In genomic region chr5:95928724-95929253, GRCh38 we compare ENCODE assay signal across 17 cellular contexts. TPM values are rescaled to one million over a fixed set of nuclear protein-coding genes. Genes with fewer than 3 reads are reported as not detected.
DNase-seq lines count a peak whose midpoint lies in the region; TF ChIP-seq lines count a peak whose summit lies in the region.
"Had no signal": no experiment of that assay in that cellular context is flagged by ENCODE, and none has a peak within 500 bp of the region (broad histone marks: within the 10 kb centered on the region; RNA-seq: fewer than 3 reads in every experiment).

No MANE protein-coding gene starts in this region.

- H3K4me1 Mint-ChIP-seq in activated CD4-positive, alpha-beta T cell treated with anti-CD3 and anti-CD28 coated beads, Interleukin-2, amount 10 ng/mL, durations not matched to agents 24 days and 14 days = peaks cover 56% of the 10 kb centered on the region
- H3K4me1 Mint-ChIP-seq in activated T-helper 2 cell treated with anti-CD3 and anti-CD28 coated beads, Interferon-gamma antibody, Interleukin-2, Interleukin-4, amounts not matched to agents 10 μg/mL and 5 μg/mL and 100 μg/mL, durations not matched to agents 14 hours and 24 hours and 36 hours (ENCODE audit: low read depth) = peaks cover 60% of the 10 kb centered on the region
- H3K4me1 Mint-ChIP-seq in nephron progenitor cell = peaks cover 66% of the 10 kb centered on the region

- CTCF ChIA-PET in HEK293 (lab: Yijun Ruan, JAX) = no interaction called here

- DNase-seq in activated CD4-positive, alpha-beta T cell treated with anti-CD3 and anti-CD28 coated beads, Interleukin-2, amount 10 ng/mL, durations not matched to agents 24 days and 14 days = peak; percentile 54
- no peak for DNase-seq in activated CD4-positive, alpha-beta T cell treated with anti-CD3 and anti-CD28 coated beads, Interleukin-2, amount 50 U/mL, for 4 hours
- DNase-seq in activated T-helper 2 cell treated with anti-CD3 and anti-CD28 coated beads, Interferon-gamma antibody, Interleukin-2, Interleukin-4, amounts not matched to agents 10 μg/mL and 5 μg/mL and 100 μg/mL, durations not matched to agents 14 hours and 24 hours and 36 hours (ENCODE audit: low spot score) = no peak
- DNase-seq in nephron progenitor cell = no peak
- DNase-seq in inferior parietal cortex (ENCODE audit: extremely low spot score) = no peak
- DNase-seq in GF-D8 (lab: John Stamatoyannopoulos, UW) = no peak
- no peak for DNase-seq in retina
- DNase-seq: CD8-positive, alpha-beta memory T cell; colonic mucosa; heart left ventricle; mesenchymal stem cell; NCI-H1930; NCI-H510A treated with DMSO at 0.1 percent for 48 hours; nucleus accumbens; stimulated activated CD4-positive, alpha-beta T cell treated with anti-CD3 and anti-CD28 coated beads, Interleukin-4, amount 100 ng/mL, for 1 hour; upper lobe of left lung had no signal

- H3K9me3 ChIP-seq in HEK293 (ENCODE audit: control insufficient read depth, insufficient read depth, low read depth, low read length) = no peaks in the 10 kb centered on the region
- H3K9me3 ChIP-seq: colonic mucosa, heart left ventricle, upper lobe of left lung had no signal

- no peaks in the 10 kb centered on the region for H3K27me3 Mint-ChIP-seq in activated CD4-positive, alpha-beta T cell treated with anti-CD3 and anti-CD28 coated beads, Interleukin-2, amount 10 ng/mL, durations not matched to agents 24 days and 14 days
- H3K27me3 Mint-ChIP-seq in activated T-helper 2 cell treated with anti-CD3 and anti-CD28 coated beads, Interferon-gamma antibody, Interleukin-2, Interleukin-4, amounts not matched to agents 10 μg/mL and 5 μg/mL and 100 μg/mL, durations not matched to agents 14 hours and 24 hours and 36 hours (ENCODE audit: low read depth) = no peaks in the 10 kb centered on the region
- no peaks in the 10 kb centered on the region for H3K27me3 Mint-ChIP-seq in nephron progenitor cell (ENCODE audit: low read depth, poor library complexity)
- H3K27me3 Mint-ChIP-seq: CD8-positive, alpha-beta memory T cell had no signal

- POLR2A ChIA-PET in HEK293 (lab: Yijun Ruan, JAX) = interaction anchor here (0.6 kb wide), 1 partner anchor 151 kb away, joined by 3 read pairs; no protein-coding TSS in a partner anchor

- H3K4me3 Mint-ChIP-seq in activated CD4-positive, alpha-beta T cell treated with anti-CD3 and anti-CD28 coated beads, Interleukin-2, amount 10 ng/mL, durations not matched to agents 24 days and 14 days = peak overlapping the region; percentile 36
- H3K4me3 Mint-ChIP-seq in activated T-helper 2 cell treated with anti-CD3 and anti-CD28 coated beads, Interferon-gamma antibody, Interleukin-2, Interleukin-4, amounts not matched to agents 10 μg/mL and 5 μg/mL and 100 μg/mL, durations not matched to agents 14 hours and 24 hours and 36 hours (ENCODE audit: low read depth) = peak overlapping the region; percentile 5
- no peak overlapping the region for H3K4me3 Mint-ChIP-seq in nephron progenitor cell

- no peaks in the 10 kb centered on the region for H3K36me3 ChIP-seq in HEK293 (ENCODE audit: control insufficient read depth in 2 of 2, insufficient read depth in 1 of 2, low read length in 2 of 2)
- H3K36me3 ChIP-seq: colonic mucosa, upper lobe of left lung had no signal

- H3K27ac Mint-ChIP-seq in activated CD4-positive, alpha-beta T cell treated with anti-CD3 and anti-CD28 coated beads, Interleukin-2, amount 10 ng/mL, durations not matched to agents 24 days and 14 days = peak overlapping the region; percentile 82
- peak overlapping the region; percentile 85 for H3K27ac Mint-ChIP-seq in activated T-helper 2 cell treated with anti-CD3 and anti-CD28 coated beads, Interferon-gamma antibody, Interleukin-2, Interleukin-4, amounts not matched to agents 10 μg/mL and 5 μg/mL and 100 μg/mL, durations not matched to agents 14 hours and 24 hours and 36 hours
- H3K27ac Mint-ChIP-seq in nephron progenitor cell = peak overlapping the region; percentile 6

- peaks cover 34% of the 10 kb centered on the region for H3K36me3 Mint-ChIP-seq in activated CD4-positive, alpha-beta T cell treated with anti-CD3 and anti-CD28 coated beads, Interleukin-2, amount 10 ng/mL, durations not matched to agents 24 days and 14 days (ENCODE audit: low read depth)
- peaks cover 52% of the 10 kb centered on the region for H3K36me3 Mint-ChIP-seq in activated T-helper 2 cell treated with anti-CD3 and anti-CD28 coated beads, Interferon-gamma antibody, Interleukin-2, Interleukin-4, amounts not matched to agents 10 μg/mL and 5 μg/mL and 100 μg/mL, durations not matched to agents 14 hours and 24 hours and 36 hours (ENCODE audit: low read depth)
- H3K36me3 Mint-ChIP-seq in nephron progenitor cell (ENCODE audit: low read depth) = peaks cover 5% of the 10 kb centered on the region

- TF ChIP-seq CTCF in HEK293 (tag by site-specific recombination; IDR thresholded peaks at IDR 0.05) = no peak
- TF ChIP-seq CTCF in nephron progenitor cell (IDR thresholded peaks at IDR 0.05) = no peak

- H3K4me3 ChIP-seq in HEK293 (ENCODE audit: low read depth, low read length) = no peak overlapping the region
- H3K4me3 ChIP-seq: colonic mucosa, heart left ventricle, upper lobe of left lung had no signal

- H3K4me1 ChIP-seq in HEK293 (ENCODE audit: control insufficient read depth, insufficient read depth, low read length) = peaks cover 27% of the 10 kb centered on the region
- H3K4me1 ChIP-seq: colonic mucosa had no signal

- intact Hi-C loops in activated CD4-positive, alpha-beta T cell treated with anti-CD3 and anti-CD28 coated beads, Interleukin-2, amount 10 ng/mL, durations not matched to agents 24 days and 14 days (cut with micrococcal nuclease) = loop anchor here (1.0 to 5.0 kb wide), 3 partner anchors 33 to 281 kb away; partner anchors contain the start of genes ELL2 and RFESD
- intact Hi-C loops in activated T-helper 2 cell treated with anti-CD3 and anti-CD28 coated beads, Interferon-gamma antibody, Interleukin-2, Interleukin-4, amounts not matched to agents 10 μg/mL and 5 μg/mL and 100 μg/mL, durations not matched to agents 14 hours and 24 hours and 36 hours (cut with micrococcal nuclease) = loop anchor here (1.0 to 5.0 kb wide), 5 partner anchors 11 to 139 kb away; no protein-coding TSS in a partner anchor

- peak overlapping the region; percentile 16; the same call in 1 of the 2 replicates for H3K27ac ChIP-seq in HEK293 (ENCODE audit: extremely low read depth, low read depth, low read length)
- H3K27ac ChIP-seq: colonic mucosa, heart left ventricle, upper lobe of left lung had no signal

- H3K9me3 Mint-ChIP-seq in activated CD4-positive, alpha-beta T cell treated with anti-CD3 and anti-CD28 coated beads, Interleukin-2, amount 10 ng/mL, durations not matched to agents 24 days and 14 days = no peaks in the 10 kb centered on the region
- no peaks in the 10 kb centered on the region for H3K9me3 Mint-ChIP-seq in activated T-helper 2 cell treated with anti-CD3 and anti-CD28 coated beads, Interferon-gamma antibody, Interleukin-2, Interleukin-4, amounts not matched to agents 10 μg/mL and 5 μg/mL and 100 μg/mL, durations not matched to agents 14 hours and 24 hours and 36 hours
- no peaks in the 10 kb centered on the region for H3K9me3 Mint-ChIP-seq in nephron progenitor cell
- H3K9me3 Mint-ChIP-seq: CD8-positive, alpha-beta memory T cell had no signal

TF ChIP-seq in HEK293, 187 proteins besides CTCF, POLR2A, EP300 and RAD21:
- no peak for TF ChIP-seq PRDM4 (tag by site-specific recombination; IDR thresholded peaks at IDR 0.05)
- TF ChIP-seq, protein P1, sequence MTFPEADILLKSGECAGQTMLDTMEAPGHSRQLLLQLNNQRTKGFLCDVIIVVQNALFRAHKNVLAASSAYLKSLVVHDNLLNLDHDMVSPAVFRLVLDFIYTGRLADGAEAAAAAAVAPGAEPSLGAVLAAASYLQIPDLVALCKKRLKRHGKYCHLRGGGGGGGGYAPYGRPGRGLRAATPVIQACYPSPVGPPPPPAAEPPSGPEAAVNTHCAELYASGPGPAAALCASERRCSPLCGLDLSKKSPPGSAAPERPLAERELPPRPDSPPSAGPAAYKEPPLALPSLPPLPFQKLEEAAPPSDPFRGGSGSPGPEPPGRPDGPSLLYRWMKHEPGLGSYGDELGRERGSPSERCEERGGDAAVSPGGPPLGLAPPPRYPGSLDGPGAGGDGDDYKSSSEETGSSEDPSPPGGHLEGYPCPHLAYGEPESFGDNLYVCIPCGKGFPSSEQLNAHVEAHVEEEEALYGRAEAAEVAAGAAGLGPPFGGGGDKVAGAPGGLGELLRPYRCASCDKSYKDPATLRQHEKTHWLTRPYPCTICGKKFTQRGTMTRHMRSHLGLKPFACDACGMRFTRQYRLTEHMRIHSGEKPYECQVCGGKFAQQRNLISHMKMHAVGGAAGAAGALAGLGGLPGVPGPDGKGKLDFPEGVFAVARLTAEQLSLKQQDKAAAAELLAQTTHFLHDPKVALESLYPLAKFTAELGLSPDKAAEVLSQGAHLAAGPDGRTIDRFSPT (tag by site-specific recombination; IDR thresholded peaks at IDR 0.05) = no peak
- TF ChIP-seq ZNF202 (tag by site-specific recombination; IDR thresholded peaks at IDR 0.05; ENCODE audit: borderline replicate concordance) = 0 out of 2 replicates have a peak, but pooled peaks have one; percentile 25
- TF ChIP-seq ZNF302 (tag by site-specific recombination; IDR thresholded peaks at IDR 0.05; ENCODE audit: low read depth) = no peak
TF ChIP-seq in HEK293: peak in this region for 1.

RNA-seq across cellular contexts. Expression of gene ELL2, which starts 32.9 kb away (rescaled TPM):
- total RNA-seq in activated CD4-positive, alpha-beta T cell treated with anti-CD3 and anti-CD28 coated beads, Interleukin-2, amount 10 ng/mL, durations not matched to agents 24 days and 14 days = 103 and 111 TPM in 2 replicates
- total RNA-seq in activated T-helper 2 cell treated with anti-CD3 and anti-CD28 coated beads, Interferon-gamma antibody, Interleukin-2, Interleukin-4, amounts not matched to agents 10 μg/mL and 5 μg/mL and 100 μg/mL, durations not matched to agents 14 hours and 24 hours and 36 hours = 124 and 135 TPM in 2 replicates

Comparison
In these comparisons a context has a peak if more than half of its experiments do, and no peak if none do; other contexts are left out.
1. H3K27ac Mint-ChIP-seq: peak in every context shown above with its lines; median percentile 85 in activated T-helper 2 cell treated with anti-CD3 and anti-CD28 coated beads, Interferon-gamma antibody, Interleukin-2, Interleukin-4, amounts not matched to agents 10 μg/mL and 5 μg/mL and 100 μg/mL, durations not matched to agents 14 hours and 24 hours and 36 hours; 82 in activated CD4-positive, alpha-beta T cell treated with anti-CD3 and anti-CD28 coated beads, Interleukin-2, amount 10 ng/mL, durations not matched to agents 24 days and 14 days; 6 in nephron progenitor cell.